In the genomic region with DNA sequence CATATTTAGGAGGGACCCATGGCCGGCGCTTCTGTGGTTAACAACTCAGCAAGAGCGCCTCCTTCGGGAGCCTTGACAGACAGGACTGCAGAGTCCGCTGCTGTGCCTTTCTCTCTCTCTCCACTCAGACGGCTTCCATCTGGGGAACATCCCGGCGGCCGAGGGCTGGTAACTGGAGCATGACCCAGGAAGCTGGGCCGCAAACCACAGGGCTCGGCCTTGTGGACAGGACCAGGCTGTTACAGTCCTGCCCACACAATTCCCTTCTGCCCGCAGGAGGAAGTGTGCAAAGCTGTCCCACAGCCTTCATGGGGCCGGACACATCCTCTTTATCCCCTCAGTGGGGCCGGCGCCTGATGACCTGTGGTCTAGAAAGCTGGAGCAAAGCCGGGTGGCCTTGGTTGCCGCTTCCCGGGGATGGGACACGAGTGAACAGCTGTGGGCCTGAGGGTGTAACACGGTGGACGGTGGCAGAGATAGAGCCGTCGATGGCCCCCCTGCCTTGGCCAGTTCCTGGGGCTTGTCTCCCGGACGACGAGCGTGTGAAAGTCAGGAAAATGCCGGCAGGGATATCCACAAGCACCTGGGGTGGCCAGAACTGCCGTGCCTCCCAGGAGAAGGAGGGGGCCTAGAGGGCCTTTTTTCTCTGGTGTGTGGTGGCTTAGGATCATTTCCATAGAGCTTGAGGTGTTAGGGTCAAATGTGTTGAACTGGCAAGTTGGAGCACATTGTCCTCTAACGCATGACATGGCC, we compare ENCODE assay signal across 10 cellular contexts. TPM values are rescaled to one million over a fixed set of nuclear protein-coding genes. Genes with fewer than 3 reads are reported as not detected.
DNase-seq lines count a peak whose midpoint lies in the region; ATAC-seq and TF ChIP-seq lines count a peak whose summit lies in the region.
"Had no signal": no experiment of that assay in that cellular context is flagged by ENCODE, and none has a peak within 500 bp of the region (broad histone marks: within the 10 kb centered on the region; RNA-seq: fewer than 3 reads in every experiment).

No MANE protein-coding gene starts in this region.

- H3K27ac ChIP-seq in A673 (ENCODE audit: low read depth, low read length, poor library complexity, severe bottlenecking), result no peak overlapping the region
- no peak overlapping the region for H3K27ac ChIP-seq in OCI-LY7 (ENCODE audit: low read depth, low read length, poor library complexity, severe bottlenecking)
- H3K27ac ChIP-seq in esophagus muscularis mucosa (replicated peaks in 1 of 4), result peak overlapping the region; percentile 80 to 89 (median 88)
- H3K27ac ChIP-seq in muscle layer of colon (ENCODE audit: low read depth, low read length), result peak overlapping the region; percentile 63

- H3K4me2 ChIP-seq in OCI-LY7 (ENCODE audit: low read length), result no peak overlapping the region

- POLR2A ChIA-PET in A673 (lab: Charles Lee; ENCODE audit: low non-redundant PET) (no interaction called here), OCI-LY7 (lab: Charles Lee) (no interaction called here)

- CTCF ChIA-PET in A673 (lab: Charles Lee) (interaction anchor here (0.6 to 3.8 kb wide), 3 partner anchors 111 to 282 kb away, joined by 3 to 20 read pairs (median 6); no protein-coding TSS in a partner anchor), OCI-LY7 (lab: Charles Lee; ENCODE audit: unreplicated experiment) (no interaction called here)

- no peaks in the 10 kb centered on the region for H4K20me1 ChIP-seq in OCI-LY7 (ENCODE audit: insufficient read depth, low read length)

- no peak for TF ChIP-seq EP300 in esophagus muscularis mucosa (IDR thresholded peaks at IDR 0.05)

- no TSS peak for BruUV-seq in A673 (replicated peaks; lab: Mats Ljungman, UMichigan)
- BruUV-seq in OCI-LY7 (replicated peaks; lab: Mats Ljungman, UMichigan), result no TSS peak

- DNase-seq in A673 (ENCODE audit: low spot score) (no peak), OCI-LY7 (ENCODE audit: low spot score) (no peak), esophagus muscularis mucosa (ENCODE audit: extremely low spot score) (no peak), 8988T (no peak), SHP77 (lab: John Stamatoyannopoulos, UW) (no peak)
- DNase-seq in activated T-cell treated with anti-CD3 and anti-CD28 coated beads, Interleukin-2, amount 50 U/mL, for 48 hours, result no peak
- DNase-seq: CD4-positive, CD25-positive, alpha-beta regulatory T cell had no signal

- no peak overlapping the region for H3K9ac ChIP-seq in muscle layer of colon (ENCODE audit: low read length)

- 59% methylated on average over 23 of the region's 30 CpGs for WGBS in esophagus muscularis mucosa

- H3K4me1 ChIP-seq in A673 (ENCODE audit: insufficient read depth, low read length, poor library complexity, severe bottlenecking) (no peaks in the 10 kb centered on the region), OCI-LY7 (ENCODE audit: insufficient read depth, low read length, poor library complexity, severe bottlenecking) (no peaks in the 10 kb centered on the region), esophagus muscularis mucosa (peaks cover 44 to 70% (median 68%) of the 10 kb centered on the region in 4 donors), muscle layer of colon (ENCODE audit: insufficient read depth, low read length) (peaks cover 65% of the 10 kb centered on the region)
- H3K4me1 ChIP-seq: HAP-1 had no signal

- ATAC-seq in HG02938 (IDR thresholded peaks at IDR 0.05; ENCODE audit: unreplicated experiment), result no peak

- no peaks in the 10 kb centered on the region for H3K9me2 ChIP-seq in OCI-LY7 (ENCODE audit: insufficient read depth, low read length)

- no peak for TF ChIP-seq POLR2A in esophagus muscularis mucosa (IDR thresholded peaks at IDR 0.05; ENCODE audit: low read depth)

- no peak overlapping the region for H2AFZ ChIP-seq in OCI-LY7 (ENCODE audit: low read length)

- H3K79me2 ChIP-seq in OCI-LY7 (ENCODE audit: insufficient read depth, low read depth, low read length), result no peaks in the 10 kb centered on the region

- H3K9me3 ChIP-seq in A673 (ENCODE audit: low read depth, low read length, poor library complexity, severe bottlenecking) (no peaks in the 10 kb centered on the region), OCI-LY7 (ENCODE audit: low read length) (no peaks in the 10 kb centered on the region), esophagus muscularis mucosa (no peaks in the 10 kb centered on the region), muscle layer of colon (ENCODE audit: low read length) (no peaks in the 10 kb centered on the region)
- H3K9me3 ChIP-seq: HAP-1 had no signal

- TF ChIP-seq CTCF in A673 (conservative IDR thresholded peaks at IDR 0.05; ENCODE audit: low read depth, low read length) (0 out of 2 replicates have a peak, but pooled peaks have one; percentile 11), OCI-LY7 (conservative IDR thresholded peaks at IDR 0.05; ENCODE audit: low read length) (0 out of 2 replicates have a peak, but pooled peaks have one; percentile 26), esophagus muscularis mucosa (IDR thresholded peaks at IDR 0.05) (peak in 1 of 3 experiments; percentile 10)

- no peak overlapping the region for H3K4me3 ChIP-seq in A673 (ENCODE audit: low read depth, low read length, poor library complexity, severe bottlenecking)
- no peak overlapping the region for H3K4me3 ChIP-seq in OCI-LY7 (ENCODE audit: low read depth, low read length, poor library complexity, severe bottlenecking)
- no peak overlapping the region for H3K4me3 ChIP-seq in esophagus muscularis mucosa
- H3K4me3 ChIP-seq in muscle layer of colon (ENCODE audit: low read depth in 1 of 2, low read length in 2 of 2), result no peak overlapping the region
- H3K4me3 ChIP-seq: HAP-1 had no signal

- H3K36me3 ChIP-seq in A673 (ENCODE audit: insufficient read depth, low read length, poor library complexity, severe bottlenecking), result peaks cover 10% of the 10 kb centered on the region
- H3K36me3 ChIP-seq in OCI-LY7 (ENCODE audit: insufficient read depth, low read length), result no peaks in the 10 kb centered on the region
- H3K36me3 ChIP-seq in esophagus muscularis mucosa, result peaks cover 0 to 10% (median 2%) of the 10 kb centered on the region in 4 donors
- peaks cover 5% of the 10 kb centered on the region for H3K36me3 ChIP-seq in muscle layer of colon (ENCODE audit: insufficient read depth, low read length)

- intact Hi-C loops in A673 (cut with micrococcal nuclease; ENCODE audit: unreplicated experiment) (loop anchor here (1.0 kb wide), 2 partner anchors 111 to 283 kb away; no protein-coding TSS in a partner anchor), OCI-LY7 (cut with micrococcal nuclease; ENCODE audit: unreplicated experiment) (loop anchor here (2.0 to 5.0 kb wide), 2 partner anchors 112 to 285 kb away; no protein-coding TSS in a partner anchor), esophagus muscularis mucosa (cut with DNase I) (loop anchor here (5.0 kb wide), 2 partner anchors 235 to 285 kb away; no protein-coding TSS in a partner anchor)

- no peaks in the 10 kb centered on the region for H3K27me3 ChIP-seq in A673 (replicated peaks; ENCODE audit: insufficient read depth, low read depth, low read length, poor library complexity)
- H3K27me3 ChIP-seq in esophagus muscularis mucosa, result peaks cover 0 to 3% (median 0%) of the 10 kb centered on the region in 4 donors
- no peaks in the 10 kb centered on the region for H3K27me3 ChIP-seq in muscle layer of colon (ENCODE audit: control insufficient read depth in 1 of 2, insufficient read depth in 2 of 2, low read length in 2 of 2)

RNA-seq across cellular contexts. Expression of a gene that starts 50.1 kb away (rescaled TPM):
- total RNA-seq in A673 (2021) (96.4 and 117 TPM in 2 replicates), OCI-LY7 (2022) (not detected in 2 replicates), esophagus muscularis mucosa (100 to 1,000 TPM; 355 to 534 (median 417) TPM)
- not detected in 2 replicates for total RNA-seq in OCI-LY7 (2014; rRNA removed; shearing (Covaris generic))

Comparison
In these comparisons a context has a peak if more than half of its experiments do, and no peak if none do; other contexts are left out.
1. H3K27ac ChIP-seq: peak in esophagus muscularis mucosa (4 of 4) and muscle layer of colon (single experiment); none in A673 (single experiment) and OCI-LY7 (single experiment).
2. RNA of a gene that starts 50.1 kb away (total RNA-seq): 355 to 534 TPM in esophagus muscularis mucosa and 96.4 to 117 TPM in A673; not detected in OCI-LY7; every median in the first group is over 10 times any median in the second.